Comparison of ENCODE assay signal across 9 cellular contexts in genomic region chr11:116786966-116787365, GRCh38. TPM values are rescaled to one million over a fixed set of nuclear protein-coding genes. Genes with fewer than 3 reads are reported as not detected.
A peak's percentile ranks its signal among the peaks of the same experiment; 100 is the strongest.
DNase-seq lines count a peak whose midpoint lies in the region; ATAC-seq and TF ChIP-seq lines count a peak whose summit lies in the region.
"Had no signal": no experiment of that assay in that cellular context is flagged by ENCODE, and none has a peak within 500 bp of the region (broad histone marks: within the 10 kb centered on the region; RNA-seq: fewer than 3 reads in every experiment).

No MANE protein-coding gene starts in this region.

- ATAC-seq in HG03342 (IDR thresholded peaks at IDR 0.05; ENCODE audit: unreplicated experiment), result no peak

- no peaks in the 10 kb centered on the region for H3K9me3 Mint-ChIP-seq in nephron progenitor cell

- 84 to 87% methylated on average over 5 of the region's 5 CpGs for WGBS in ectodermal cell, 2 experiments

- TF ChIP-seq CTCF in LNCaP clone FGC (IDR thresholded peaks at IDR 0.05; ENCODE audit: control insufficient read depth, extremely low read depth, insufficient read depth), result no peak
- no peak for TF ChIP-seq CTCF in nephron progenitor cell (IDR thresholded peaks at IDR 0.05)

- peak overlapping the region; percentile 84 for H3K27ac ChIP-seq in BLaER1
- H3K27ac ChIP-seq in ectodermal cell (ENCODE audit: insufficient read depth, low read depth, low read length, poor library complexity, severe bottlenecking), result no peak overlapping the region

- H3K4me2 ChIP-seq in BLaER1, result peak overlapping the region; percentile 94

- no peak for DNase-seq in LNCaP clone FGC (ENCODE audit: low read depth)
- DNase-seq in nephron progenitor cell, result no peak
- no peak for DNase-seq in kidney glomerular epithelial cell (lab: John Stamatoyannopoulos, UW)
- no peak for DNase-seq in globus pallidus (ENCODE audit: low spot score)
- no peak for DNase-seq in NCI-H2196 (lab: John Stamatoyannopoulos, UW; ENCODE audit: unreplicated experiment)
- DNase-seq: hippocampal formation had no signal

- H3K36me3 Mint-ChIP-seq in nephron progenitor cell (ENCODE audit: low read depth), result peaks cover 43% of the 10 kb centered on the region

- peaks cover 49% of the 10 kb centered on the region for H3K36me3 ChIP-seq in BLaER1
- H3K36me3 ChIP-seq in ectodermal cell (ENCODE audit: control insufficient read depth, insufficient read depth, low read length), result peaks cover 36% of the 10 kb centered on the region

- peaks cover 25% of the 10 kb centered on the region for H3K4me1 Mint-ChIP-seq in nephron progenitor cell

- H3K27ac Mint-ChIP-seq in nephron progenitor cell, result no peak overlapping the region

- peaks cover 25% of the 10 kb centered on the region for H3K4me1 ChIP-seq in BLaER1
- H3K4me1 ChIP-seq in ectodermal cell (ENCODE audit: control insufficient read depth, insufficient read depth, low read length), result peaks cover 10% of the 10 kb centered on the region

- no peaks in the 10 kb centered on the region for H3K9me3 ChIP-seq in BLaER1
- H3K9me3 ChIP-seq in ectodermal cell (ENCODE audit: control insufficient read depth, low read length), result no peaks in the 10 kb centered on the region

- H3K4me3 ChIP-seq in BLaER1 (peak overlapping the region; percentile 96), LNCaP clone FGC (ENCODE audit: low read depth, low read length) (peak overlapping the region; percentile 78), ectodermal cell (ENCODE audit: insufficient read depth, low read depth, low read length) (peak overlapping the region; percentile 66)

- no peaks in the 10 kb centered on the region for H3K27me3 ChIP-seq in BLaER1
- H3K27me3 ChIP-seq in ectodermal cell (ENCODE audit: control insufficient read depth, insufficient read depth, low read length, poor library complexity, severe bottlenecking), result peaks cover 18% of the 10 kb centered on the region

- no peaks in the 10 kb centered on the region; the same call in 1 of the 2 replicates for H4K20me1 ChIP-seq in BLaER1

- H3K9ac ChIP-seq in BLaER1, result peak overlapping the region; percentile 90

- H3K27me3 Mint-ChIP-seq in nephron progenitor cell (ENCODE audit: low read depth, poor library complexity), result peaks cover 25% of the 10 kb centered on the region

- H3K4me3 Mint-ChIP-seq in nephron progenitor cell, result peak overlapping the region; percentile 95

RNA-seq across cellular contexts. Expression of gene ZPR1, which starts 0.9 kb away (rescaled TPM):
- 44.2 TPM for polyA plus RNA-seq in ectodermal cell (2013, experiment 1 of 4)
- polyA plus RNA-seq in ectodermal cell (2013, experiment 2 of 4), result 43.3 TPM
- 43.5 TPM for polyA plus RNA-seq in ectodermal cell (2013, experiment 3 of 4)
- polyA plus RNA-seq in ectodermal cell (2013, experiment 4 of 4), result 41.1 TPM

RNA-seq across cellular contexts. Expression of gene APOA5, which starts 4.7 kb away (rescaled TPM):
- not detected for polyA plus RNA-seq in ectodermal cell (2013, experiment 1 of 4)
- not detected for polyA plus RNA-seq in ectodermal cell (2013, experiment 2 of 4)
- not detected for polyA plus RNA-seq in ectodermal cell (2013, experiment 3 of 4)
- polyA plus RNA-seq in ectodermal cell (2013, experiment 4 of 4), result not detected

RNA-seq across cellular contexts. Expression of gene BUD13, which starts 14.2 kb away (rescaled TPM):
- 36.9 TPM for polyA plus RNA-seq in ectodermal cell (2013, experiment 1 of 4)
- polyA plus RNA-seq in ectodermal cell (2013, experiment 2 of 4), result 34.7 TPM
- polyA plus RNA-seq in ectodermal cell (2013, experiment 3 of 4), result 25.0 TPM
- polyA plus RNA-seq in ectodermal cell (2013, experiment 4 of 4), result 30.2 TPM

RNA-seq across cellular contexts. Expression of gene APOA4, which starts 36.1 kb away (rescaled TPM):
- polyA plus RNA-seq in ectodermal cell (2013, experiment 1 of 4), result not detected
- polyA plus RNA-seq in ectodermal cell (2013, experiment 2 of 4), result 0.12 TPM
- 1.2 TPM for polyA plus RNA-seq in ectodermal cell (2013, experiment 3 of 4)
- polyA plus RNA-seq in ectodermal cell (2013, experiment 4 of 4), result 0.28 TPM

RNA-seq across cellular contexts. Expression of gene APOC3, which starts 42.7 kb away (rescaled TPM):
- not detected for polyA plus RNA-seq in ectodermal cell (2013, experiment 1 of 4)
- not detected for polyA plus RNA-seq in ectodermal cell (2013, experiment 2 of 4)
- 0.64 TPM for polyA plus RNA-seq in ectodermal cell (2013, experiment 3 of 4)
- polyA plus RNA-seq in ectodermal cell (2013, experiment 4 of 4), result not detected
